2 cellular contexts compared by ENCODE assay signal in the genomic region with DNA sequence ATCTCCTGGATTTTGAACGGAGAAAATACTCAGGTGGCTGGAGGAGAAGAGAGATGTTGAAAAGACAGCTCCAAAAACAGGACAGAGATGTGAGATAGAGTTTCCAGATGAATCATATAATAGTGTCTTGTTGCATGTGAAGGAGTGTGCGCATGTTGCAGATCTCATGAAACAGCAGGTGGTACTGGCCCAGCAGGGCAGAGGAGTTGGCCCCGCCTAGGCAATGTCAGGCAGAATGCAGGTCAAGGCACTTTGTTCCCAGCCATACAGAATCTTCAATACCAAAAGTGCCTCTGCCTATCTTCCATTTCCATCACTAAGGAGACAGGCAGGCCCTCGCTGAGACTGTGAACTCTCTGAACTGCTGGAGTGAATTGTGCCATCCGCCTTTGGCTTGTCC.
TF ChIP-seq lines count a peak whose summit lies in the region.

No MANE protein-coding gene starts in this region.

TF ChIP-seq in HCT116, 20 proteins besides CTCF, POLR2A, EP300 and RAD21 (continued from another document):
- TF ChIP-seq ZBTB33 (IDR thresholded peaks at IDR 0.05; ENCODE audit: extremely low read depth, insufficient replicate concordance, low read length) (no peak), FOSL1 (IDR thresholded peaks at IDR 0.05; ENCODE audit: low read depth) (no peak), CEBPB (IDR thresholded peaks at IDR 0.05; ENCODE audit: low read depth) (no peak), TCF7L2 (IDR thresholded peaks at IDR 0.05; ENCODE audit: borderline replicate concordance, extremely low read depth, insufficient read depth, insufficient read length) (no peak)

TF ChIP-seq in K562, 482 proteins besides CTCF, POLR2A, EP300 and RAD21 (continued from another document):
- TF ChIP-seq L3MBTL2 (IDR thresholded peaks at IDR 0.05) (no peak), MYNN (IDR thresholded peaks at IDR 0.05) (no peak), MYNN (CRISPR knock-in tag; IDR thresholded peaks at IDR 0.05) (no peak), ZNF121 (CRISPR knock-in tag; conservative IDR thresholded peaks at IDR 0.05) (no peak), LARP7 (IDR thresholded peaks at IDR 0.05) (no peak), ZNF707 (CRISPR knock-in tag; conservative IDR thresholded peaks at IDR 0.05) (no peak), SAFB (IDR thresholded peaks at IDR 0.05; ENCODE audit: borderline replicate concordance, low read depth, low read length) (no peak), PHF21A (IDR thresholded peaks at IDR 0.05; ENCODE audit: borderline replicate concordance, low read depth) (no peak), ZBTB7A (IDR thresholded peaks at IDR 0.05; ENCODE audit: borderline replicate concordance, control insufficient read depth, low read depth, low read length) (no peak), MAZ (CRISPR knock-in tag; conservative IDR thresholded peaks at IDR 0.05 in 1 of 2, IDR thresholded peaks at IDR 0.05 in 1 of 2) (no peak), TGIF2 (CRISPR knock-in tag; IDR thresholded peaks at IDR 0.05) (no peak), DDX20 (tag; IDR thresholded peaks at IDR 0.05; ENCODE audit: low read depth) (no peak), ZNF277 (CRISPR knock-in tag; IDR thresholded peaks at IDR 0.05; ENCODE audit: borderline replicate concordance) (no peak)
- TF ChIP-seq, protein P1, sequence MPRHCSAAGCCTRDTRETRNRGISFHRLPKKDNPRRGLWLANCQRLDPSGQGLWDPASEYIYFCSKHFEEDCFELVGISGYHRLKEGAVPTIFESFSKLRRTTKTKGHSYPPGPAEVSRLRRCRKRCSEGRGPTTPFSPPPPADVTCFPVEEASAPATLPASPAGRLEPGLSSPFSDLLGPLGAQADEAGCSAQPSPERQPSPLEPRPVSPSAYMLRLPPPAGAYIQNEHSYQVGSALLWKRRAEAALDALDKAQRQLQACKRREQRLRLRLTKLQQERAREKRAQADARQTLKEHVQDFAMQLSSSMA (CRISPR knock-in tag; IDR thresholded peaks at IDR 0.05), result no peak
